Comparison of ENCODE assay signal across 20 cellular contexts in the genomic region with DNA sequence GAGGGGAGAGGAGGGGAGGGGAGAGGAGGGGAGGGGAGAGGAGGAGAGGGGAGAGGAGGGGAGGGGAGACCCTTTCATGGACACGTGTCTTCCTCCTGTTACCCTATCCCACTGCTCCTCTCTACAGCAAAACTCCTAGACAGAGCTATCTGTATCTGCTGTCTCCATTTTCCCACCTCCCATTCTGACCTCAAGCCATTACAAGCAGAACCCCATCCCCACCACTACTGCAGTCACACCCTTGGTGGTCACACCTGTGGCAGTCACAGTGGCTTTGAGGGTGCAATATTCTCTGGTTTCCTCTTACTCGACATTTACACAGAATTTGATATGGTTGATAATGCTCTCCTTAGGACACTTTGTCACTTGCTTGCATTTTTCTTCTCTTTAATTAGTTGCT. TPM values are rescaled to one million over a fixed set of nuclear protein-coding genes. Genes with fewer than 3 reads are reported as not detected.
A peak's percentile ranks its signal among the peaks of the same experiment; 100 is the strongest.
DNase-seq lines count a peak whose midpoint lies in the region; ATAC-seq and TF ChIP-seq lines count a peak whose summit lies in the region.
"Had no signal": no experiment of that assay in that cellular context is flagged by ENCODE, and none has a peak within 500 bp of the region (broad histone marks: within the 10 kb centered on the region; RNA-seq: fewer than 3 reads in every experiment).

No MANE protein-coding gene starts in this region.

- peak; percentile 70 for DNase-seq in activated naive CD4-positive, alpha-beta T cell treated with anti-CD3 and anti-CD28 coated beads, Interleukin-2, amount 10 ng/mL, durations not matched to agents 7 days and 5 days
- DNase-seq in activated naive CD4-positive, alpha-beta T cell treated with anti-CD3 and anti-CD28 coated beads for 36 hours: no peak
- DNase-seq in substantia nigra (lab: John Stamatoyannopoulos, UW) (no peak), C1 segment of cervical spinal cord (lab: John Stamatoyannopoulos, UW) (no peak)
- DNase-seq: activated CD4-positive, alpha-beta T cell treated with anti-CD3 and anti-CD28 coated beads, Interleukin-2, amount 50 U/mL, for 4 hours; aorta; COR-L47; endodermal cell; hypothalamus; kidney glomerular epithelial cell; mesenchymal stem cell; NCI-H1694; NCI-H510A; stomach had no signal

- no peaks in the 10 kb centered on the region for H3K9me3 Mint-ChIP-seq in activated naive CD4-positive, alpha-beta T cell treated with anti-CD3 and anti-CD28 coated beads, Interleukin-2, amount 10 ng/mL, durations not matched to agents 7 days and 5 days
- no peaks in the 10 kb centered on the region for H3K9me3 Mint-ChIP-seq in activated naive CD4-positive, alpha-beta T cell treated with anti-CD3 and anti-CD28 coated beads for 36 hours
- no peaks in the 10 kb centered on the region for H3K9me3 Mint-ChIP-seq in dendritic cell treated with granulocyte-macrophage colony-stimulating factor and Interleukin-4, amounts not matched to agents 40 ng/mL and 50 ng/mL, for 4 days
- H3K9me3 Mint-ChIP-seq: endodermal cell, neural progenitor cell had no signal

- peak overlapping the region; percentile 85 for H3K27ac Mint-ChIP-seq in activated naive CD4-positive, alpha-beta T cell treated with anti-CD3 and anti-CD28 coated beads, Interleukin-2, amount 10 ng/mL, durations not matched to agents 7 days and 5 days
- H3K27ac Mint-ChIP-seq in activated naive CD4-positive, alpha-beta T cell treated with anti-CD3 and anti-CD28 coated beads for 36 hours: no peak overlapping the region
- H3K27ac Mint-ChIP-seq in dendritic cell treated with granulocyte-macrophage colony-stimulating factor and Interleukin-4, amounts not matched to agents 40 ng/mL and 50 ng/mL, for 4 days: peak overlapping the region; percentile 67
- H3K27ac Mint-ChIP-seq: endodermal cell, neural progenitor cell had no signal

- peaks cover 33% of the 10 kb centered on the region for H3K36me3 Mint-ChIP-seq in activated naive CD4-positive, alpha-beta T cell treated with anti-CD3 and anti-CD28 coated beads, Interleukin-2, amount 10 ng/mL, durations not matched to agents 7 days and 5 days
- no peaks in the 10 kb centered on the region for H3K36me3 Mint-ChIP-seq in activated naive CD4-positive, alpha-beta T cell treated with anti-CD3 and anti-CD28 coated beads for 36 hours (ENCODE audit: low read depth)
- H3K36me3 Mint-ChIP-seq in dendritic cell treated with granulocyte-macrophage colony-stimulating factor and Interleukin-4, amounts not matched to agents 40 ng/mL and 50 ng/mL, for 4 days (ENCODE audit: low read depth): peaks cover 62% of the 10 kb centered on the region

- no peaks in the 10 kb centered on the region for H3K9me3 ChIP-seq in SU-DHL-6 (ENCODE audit: insufficient read depth, low read length)
- H3K9me3 ChIP-seq: SJCRH30, stomach had no signal

- H3K27ac ChIP-seq in SU-DHL-6 (ENCODE audit: low read depth, low read length): peak overlapping the region; percentile 28
- peak overlapping the region; percentile 20 for H3K27ac ChIP-seq in substantia nigra (ENCODE audit: low read depth, low read length, poor library complexity, severe bottlenecking)
- H3K27ac ChIP-seq: SJCRH30, stomach had no signal

- no peaks in the 10 kb centered on the region for H3K27me3 Mint-ChIP-seq in activated naive CD4-positive, alpha-beta T cell treated with anti-CD3 and anti-CD28 coated beads, Interleukin-2, amount 10 ng/mL, durations not matched to agents 7 days and 5 days
- H3K27me3 Mint-ChIP-seq in activated naive CD4-positive, alpha-beta T cell treated with anti-CD3 and anti-CD28 coated beads for 36 hours (ENCODE audit: low read depth): no peaks in the 10 kb centered on the region
- H3K27me3 Mint-ChIP-seq in dendritic cell treated with granulocyte-macrophage colony-stimulating factor and Interleukin-4, amounts not matched to agents 40 ng/mL and 50 ng/mL, for 4 days: no peaks in the 10 kb centered on the region

- CTCF ChIA-PET in activated naive CD4-positive, alpha-beta T cell treated with anti-CD3 and anti-CD28 coated beads, Interleukin-2, amount 10 ng/mL, durations not matched to agents 7 days and 5 days (lab: Charles Lee): interaction anchor here (1.5 kb wide), 1 partner anchor 162 kb away, joined by 4 read pairs; no protein-coding TSS in a partner anchor
- CTCF ChIA-PET in activated naive CD4-positive, alpha-beta T cell treated with anti-CD3 and anti-CD28 coated beads for 36 hours (lab: Charles Lee): no interaction called here

- H3F3A ChIP-seq in SU-DHL-6 (ENCODE audit: insufficient read depth): peaks cover 36% of the 10 kb centered on the region

- no peak overlapping the region for H3K4me3 ChIP-seq in SU-DHL-6 (ENCODE audit: insufficient read depth, low read length, poor library complexity, severe bottlenecking)
- H3K4me3 ChIP-seq: neural progenitor cell, SJCRH30, stomach had no signal

- H3K36me3 ChIP-seq in SU-DHL-6 (ENCODE audit: low read length): peaks cover 4% of the 10 kb centered on the region; the same call in 1 of the 2 replicates
- H3K36me3 ChIP-seq: neural progenitor cell, SJCRH30 had no signal

- H4K20me1 ChIP-seq in SU-DHL-6 (ENCODE audit: low read depth, low read length): no peaks in the 10 kb centered on the region

- no peak overlapping the region for H3K9ac ChIP-seq in SU-DHL-6 (ENCODE audit: low read length)
- H3K9ac ChIP-seq: neural progenitor cell had no signal

- H2AFZ ChIP-seq in SU-DHL-6 (ENCODE audit: low read depth, low read length, severe bottlenecking): no peak overlapping the region
- H2AFZ ChIP-seq: neural progenitor cell had no signal

- peaks cover 70% of the 10 kb centered on the region for H3K4me1 Mint-ChIP-seq in activated naive CD4-positive, alpha-beta T cell treated with anti-CD3 and anti-CD28 coated beads, Interleukin-2, amount 10 ng/mL, durations not matched to agents 7 days and 5 days
- H3K4me1 Mint-ChIP-seq in activated naive CD4-positive, alpha-beta T cell treated with anti-CD3 and anti-CD28 coated beads for 36 hours (ENCODE audit: low read depth): peaks cover 20% of the 10 kb centered on the region
- H3K4me1 Mint-ChIP-seq in dendritic cell treated with granulocyte-macrophage colony-stimulating factor and Interleukin-4, amounts not matched to agents 40 ng/mL and 50 ng/mL, for 4 days (ENCODE audit: low read depth): peaks cover 46% of the 10 kb centered on the region
- H3K4me1 Mint-ChIP-seq: neural progenitor cell had no signal

- H3K79me2 ChIP-seq in SU-DHL-6 (ENCODE audit: insufficient read depth, low read length): no peaks in the 10 kb centered on the region

- ATAC-seq in GM19452 (IDR thresholded peaks at IDR 0.05; ENCODE audit: unreplicated experiment) (no peak), HG03280 (IDR thresholded peaks at IDR 0.05; ENCODE audit: unreplicated experiment) (no peak)

- no peaks in the 10 kb centered on the region for H3K9me2 ChIP-seq in SU-DHL-6 (replicated peaks; ENCODE audit: insufficient read depth, low read length)

- TF ChIP-seq CTCF in SU-DHL-6 (IDR thresholded peaks at IDR 0.05; ENCODE audit: insufficient read depth, low read length, poor library complexity, severe bottlenecking): no peak

- intact Hi-C loops in activated naive CD4-positive, alpha-beta T cell treated with anti-CD3 and anti-CD28 coated beads for 36 hours (cut with micrococcal nuclease): no loop called here
- intact Hi-C loops in dendritic cell treated with granulocyte-macrophage colony-stimulating factor and Interleukin-4, amounts not matched to agents 40 ng/mL and 50 ng/mL, for 4 days (cut with micrococcal nuclease): no loop called here

- H3K27me3 ChIP-seq in SU-DHL-6 (ENCODE audit: low read length): no peaks in the 10 kb centered on the region
- H3K27me3 ChIP-seq: neural progenitor cell, SJCRH30, stomach had no signal

- H3K4me3 Mint-ChIP-seq in activated naive CD4-positive, alpha-beta T cell treated with anti-CD3 and anti-CD28 coated beads, Interleukin-2, amount 10 ng/mL, durations not matched to agents 7 days and 5 days: peak overlapping the region; percentile 32
- H3K4me3 Mint-ChIP-seq in activated naive CD4-positive, alpha-beta T cell treated with anti-CD3 and anti-CD28 coated beads for 36 hours: no peak overlapping the region
- no peak overlapping the region for H3K4me3 Mint-ChIP-seq in dendritic cell treated with granulocyte-macrophage colony-stimulating factor and Interleukin-4, amounts not matched to agents 40 ng/mL and 50 ng/mL, for 4 days
- H3K4me3 Mint-ChIP-seq: endodermal cell, neural progenitor cell had no signal

- no peak overlapping the region for H3K4me2 ChIP-seq in SU-DHL-6 (ENCODE audit: low read depth, low read length, poor library complexity, severe bottlenecking)
- H3K4me2 ChIP-seq: neural progenitor cell had no signal

RNA-seq across cellular contexts. Expression of gene RCBTB2, which starts 36.1 kb away (rescaled TPM):
- total RNA-seq in activated naive CD4-positive, alpha-beta T cell treated with anti-CD3 and anti-CD28 coated beads for 36 hours: 1 to 10 TPM; 1.2 to 1.4 TPM
